2 cellular contexts compared by ENCODE assay signal in genomic region chr1:234924450-234925355, GRCh38.
TF ChIP-seq lines count a peak whose summit lies in the region.

No MANE protein-coding gene starts in this region.

TF ChIP-seq in A549, 52 proteins besides CTCF, POLR2A, EP300 and RAD21:
- TF ChIP-seq, protein P1, sequence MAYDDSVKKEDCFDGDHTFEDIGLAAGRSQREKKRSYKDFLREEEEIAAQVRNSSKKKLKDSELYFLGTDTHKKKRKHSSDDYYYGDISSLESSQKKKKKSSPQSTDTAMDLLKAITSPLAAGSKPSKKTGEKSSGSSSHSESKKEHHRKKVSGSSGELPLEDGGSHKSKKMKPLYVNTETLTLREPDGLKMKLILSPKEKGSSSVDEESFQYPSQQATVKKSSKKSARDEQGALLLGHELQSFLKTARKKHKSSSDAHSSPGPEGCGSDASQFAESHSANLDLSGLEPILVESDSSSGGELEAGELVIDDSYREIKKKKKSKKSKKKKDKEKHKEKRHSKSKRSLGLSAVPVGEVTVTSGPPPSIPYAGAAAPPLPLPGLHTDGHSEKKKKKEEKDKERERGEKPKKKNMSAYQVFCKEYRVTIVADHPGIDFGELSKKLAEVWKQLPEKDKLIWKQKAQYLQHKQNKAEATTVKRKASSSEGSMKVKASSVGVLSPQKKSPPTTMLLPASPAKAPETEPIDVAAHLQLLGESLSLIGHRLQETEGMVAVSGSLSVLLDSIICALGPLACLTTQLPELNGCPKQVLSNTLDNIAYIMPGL (CRISPR knock-in tag; IDR thresholded peaks at IDR 0.05; ENCODE audit: borderline replicate concordance): no peak
- TF ChIP-seq POLR2AphosphoS2 (conservative IDR thresholded peaks at IDR 0.05; ENCODE audit: low read length) (no peak), HOXB13 (CRISPR knock-in tag; IDR thresholded peaks at IDR 0.05; ENCODE audit: low read depth) (no peak), MAZ (IDR thresholded peaks at IDR 0.05; ENCODE audit: borderline replicate concordance, low read depth, low read length) (no peak), CHD2 (IDR thresholded peaks at IDR 0.05; ENCODE audit: low read length, partially characterized antibody) (no peak), SREBF2 (IDR thresholded peaks at IDR 0.05) (no peak), PBX3 (IDR thresholded peaks at IDR 0.05) (no peak), HDAC2 (IDR thresholded peaks at IDR 0.05) (no peak), ZNF302 (CRISPR knock-in tag; IDR thresholded peaks at IDR 0.05) (no peak), PHF8 (IDR thresholded peaks at IDR 0.05; ENCODE audit: borderline replicate concordance, low read depth) (no peak), CHD4 (IDR thresholded peaks at IDR 0.05; ENCODE audit: borderline replicate concordance) (no peak), ZC3H11A (IDR thresholded peaks at IDR 0.05) (no peak), NFE2L2 (conservative IDR thresholded peaks at IDR 0.05; ENCODE audit: low read length) (no peak), FOSB (CRISPR knock-in tag; IDR thresholded peaks at IDR 0.05) (no peak), CBX2 (IDR thresholded peaks at IDR 0.05; ENCODE audit: borderline replicate concordance, low read depth) (no peak), RARB (CRISPR knock-in tag; IDR thresholded peaks at IDR 0.05) (no peak), EHF (CRISPR knock-in tag; IDR thresholded peaks at IDR 0.05) (no peak), ZSCAN20 (CRISPR knock-in tag; IDR thresholded peaks at IDR 0.05) (no peak)
- TF ChIP-seq, protein P2, sequence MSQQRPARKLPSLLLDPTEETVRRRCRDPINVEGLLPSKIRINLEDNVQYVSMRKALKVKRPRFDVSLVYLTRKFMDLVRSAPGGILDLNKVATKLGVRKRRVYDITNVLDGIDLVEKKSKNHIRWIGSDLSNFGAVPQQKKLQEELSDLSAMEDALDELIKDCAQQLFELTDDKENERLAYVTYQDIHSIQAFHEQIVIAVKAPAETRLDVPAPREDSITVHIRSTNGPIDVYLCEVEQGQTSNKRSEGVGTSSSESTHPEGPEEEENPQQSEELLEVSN (IDR thresholded peaks at IDR 0.05; ENCODE audit: borderline replicate concordance, low read depth): no peak

TF ChIP-seq in H1, 55 proteins besides CTCF, POLR2A, EP300 and RAD21 (continued from another document):
- TF ChIP-seq CBX5 (IDR thresholded peaks at IDR 0.05; ENCODE audit: low read depth, low read length) (no peak), JUND (IDR thresholded peaks at IDR 0.05; ENCODE audit: low read length) (no peak), RFX5 (IDR thresholded peaks at IDR 0.05; ENCODE audit: borderline replicate concordance, low read depth, low read length) (no peak), GTF2F1 (IDR thresholded peaks at IDR 0.05; ENCODE audit: borderline replicate concordance, low read depth, low read length) (no peak)
- TF ChIP-seq, protein P3, sequence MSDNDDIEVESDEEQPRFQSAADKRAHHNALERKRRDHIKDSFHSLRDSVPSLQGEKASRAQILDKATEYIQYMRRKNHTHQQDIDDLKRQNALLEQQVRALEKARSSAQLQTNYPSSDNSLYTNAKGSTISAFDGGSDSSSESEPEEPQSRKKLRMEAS (IDR thresholded peaks at IDR 0.05): no peak
